Comparison of ENCODE assay signal across 1 cellular context in genomic region chr9:83167126-83167525, GRCh38.
TF ChIP-seq lines count a peak whose summit lies in the region.

No MANE protein-coding gene starts in this region.

TF ChIP-seq in WTC11, 78 proteins besides CTCF, POLR2A, EP300 and RAD21 (continued from another document):
- TF ChIP-seq E2F4 (CRISPR knock-in tag; IDR thresholded peaks at IDR 0.05; ENCODE audit: borderline replicate concordance, low read depth) (no peak), FOXK1 (CRISPR knock-in tag; IDR thresholded peaks at IDR 0.05) (no peak), ZNF423 (CRISPR knock-in tag; IDR thresholded peaks at IDR 0.05) (no peak), NFATC4 (CRISPR knock-in tag; IDR thresholded peaks at IDR 0.05) (no peak), OVOL2 (CRISPR knock-in tag; IDR thresholded peaks at IDR 0.05; ENCODE audit: borderline replicate concordance) (no peak), ZNF263 (CRISPR knock-in tag; IDR thresholded peaks at IDR 0.05; ENCODE audit: low read depth) (no peak), ATF3 (CRISPR knock-in tag; conservative IDR thresholded peaks at IDR 0.05) (no peak), ZNF671 (CRISPR knock-in tag; IDR thresholded peaks at IDR 0.05) (no peak)
- TF ChIP-seq, protein P1, sequence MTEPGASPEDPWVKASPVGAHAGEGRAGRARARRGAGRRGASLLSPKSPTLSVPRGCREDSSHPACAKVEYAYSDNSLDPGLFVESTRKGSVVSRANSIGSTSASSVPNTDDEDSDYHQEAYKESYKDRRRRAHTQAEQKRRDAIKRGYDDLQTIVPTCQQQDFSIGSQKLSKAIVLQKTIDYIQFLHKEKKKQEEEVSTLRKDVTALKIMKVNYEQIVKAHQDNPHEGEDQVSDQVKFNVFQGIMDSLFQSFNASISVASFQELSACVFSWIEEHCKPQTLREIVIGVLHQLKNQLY (CRISPR knock-in tag; IDR thresholded peaks at IDR 0.05), result no peak
- TF ChIP-seq, protein P2, sequence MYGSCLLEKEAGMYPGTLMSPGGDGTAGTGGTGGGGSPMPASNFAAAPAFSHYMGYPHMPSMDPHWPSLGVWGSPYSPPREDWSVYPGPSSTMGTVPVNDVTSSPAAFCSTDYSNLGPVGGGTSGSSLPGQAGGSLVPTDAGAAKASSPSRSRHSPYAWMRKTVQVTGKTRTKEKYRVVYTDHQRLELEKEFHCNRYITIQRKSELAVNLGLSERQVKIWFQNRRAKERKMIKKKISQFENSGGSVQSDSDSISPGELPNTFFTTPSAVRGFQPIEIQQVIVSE (CRISPR knock-in tag; IDR thresholded peaks at IDR 0.05; ENCODE audit: borderline replicate concordance), result no peak
TF ChIP-seq in WTC11: peak in this region for 0.
